ENCODE assay signal across 29 cellular contexts in the genomic region with DNA sequence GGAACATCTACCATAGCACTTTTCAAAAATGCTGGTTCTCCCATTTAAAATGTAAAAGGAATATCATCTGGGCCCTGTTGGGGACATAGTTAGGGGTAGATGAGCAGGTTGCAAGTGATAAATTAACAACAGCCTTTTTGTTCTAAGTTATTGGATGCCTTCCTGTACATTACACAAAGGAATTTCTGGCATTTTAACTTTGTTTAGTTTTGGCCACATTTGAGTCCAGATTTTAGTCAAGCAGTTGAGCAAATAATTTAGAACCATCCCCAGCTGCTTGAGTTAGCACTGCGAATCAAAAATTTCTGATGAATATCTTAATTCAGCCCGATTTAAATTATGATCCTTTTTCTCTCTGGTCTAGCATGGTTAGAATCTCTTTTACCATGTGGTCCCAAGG.
A peak's percentile ranks its signal among the peaks of the same experiment; 100 is the strongest.
DNase-seq lines count a peak whose midpoint lies in the region; ATAC-seq and TF ChIP-seq lines count a peak whose summit lies in the region.
"Had no signal": no experiment of that assay in that cellular context is flagged by ENCODE, and none has a peak within 500 bp of the region (broad histone marks: within the 10 kb centered on the region; RNA-seq: fewer than 3 reads in every experiment).

No MANE protein-coding gene starts in this region.

- no peak overlapping the region for H3K4me2 ChIP-seq in smooth muscle cell
- H3K4me2 ChIP-seq: KMS-11, neural progenitor cell had no signal

- H3K27me3 Mint-ChIP-seq in immature natural killer cell (ENCODE audit: low read depth in 3 of 3): peaks cover 0 to 2% (median 0%) of the 10 kb centered on the region in 3 donors
- H3K27me3 Mint-ChIP-seq: activated naive CD8-positive, alpha-beta T cell; activated T-helper 17 cell treated with anti-CD3 and anti-CD28 coated beads, Interleukin-2, amount 50 U/mL, for 72 hours had no signal

- H3K9me3 ChIP-seq in right atrium auricular region (peaks cover 0 to 11% of the 10 kb centered on the region in 2 donors), smooth muscle cell (replicated peaks; ENCODE audit: low read depth) (no peaks in the 10 kb centered on the region)
- H3K9me3 ChIP-seq: body of pancreas had no signal

- 65% methylated on average over 2 of the region's 2 CpGs for WGBS in smooth muscle cell (ENCODE audit: low lambda C conversion rate)

- no peaks in the 10 kb centered on the region for H3K79me2 ChIP-seq in smooth muscle cell (ENCODE audit: low read depth)

- ATAC-seq in Right ventricle myocardium superior (ENCODE audit: poor library complexity): peak; percentile 56
- peak; percentile 54 for ATAC-seq in left ventricle myocardium superior
- ATAC-seq: activated T-helper 17 cell treated with anti-CD3 and anti-CD28 coated beads, Interleukin-2, amount 50 U/mL, for 72 hours; body of pancreas; gastroesophageal sphincter had no signal

- no peak overlapping the region for H3K4me3 Mint-ChIP-seq in immature natural killer cell
- H3K4me3 Mint-ChIP-seq: activated naive CD8-positive, alpha-beta T cell; activated T-helper 17 cell treated with anti-CD3 and anti-CD28 coated beads, Interleukin-2, amount 50 U/mL, for 72 hours; neural progenitor cell; T-helper 2 cell treated with Interferon-gamma antibody and Interleukin-4, amounts not matched to agents 5 μg/mL and 100 μg/mL, for 36 hours had no signal

- TF ChIP-seq CTCF in right atrium auricular region (IDR thresholded peaks at IDR 0.05) (no peak), smooth muscle cell (IDR thresholded peaks at IDR 0.05; ENCODE audit: borderline replicate concordance, insufficient read depth, poor library complexity, severe bottlenecking) (no peak)

- no peak overlapping the region for H2AFZ ChIP-seq in smooth muscle cell (ENCODE audit: low read depth)
- H2AFZ ChIP-seq: neural progenitor cell had no signal

- H4K20me1 ChIP-seq in smooth muscle cell (ENCODE audit: low read depth): no peaks in the 10 kb centered on the region

- intact Hi-C loops in Right ventricle myocardium superior (cut with DNase I): no loop called here
- intact Hi-C loops in left ventricle myocardium superior (cut with micrococcal nuclease): no loop called here

- peak overlapping the region in 1 of 6 donors; percentile 41 for H3K27ac Mint-ChIP-seq in immature natural killer cell
- H3K27ac Mint-ChIP-seq: activated naive CD8-positive, alpha-beta T cell; activated T-helper 17 cell treated with anti-CD3 and anti-CD28 coated beads, Interleukin-2, amount 50 U/mL, for 72 hours; neural progenitor cell; T-helper 2 cell treated with Interferon-gamma antibody and Interleukin-4, amounts not matched to agents 5 μg/mL and 100 μg/mL, for 36 hours had no signal

- H3K4me1 ChIP-seq in right atrium auricular region (peaks cover 0 to 10% of the 10 kb centered on the region in 2 donors), smooth muscle cell (ENCODE audit: low read depth) (no peaks in the 10 kb centered on the region)
- H3K4me1 ChIP-seq: body of pancreas, neural progenitor cell had no signal

- H3K4me3 ChIP-seq in right atrium auricular region (no peak overlapping the region), smooth muscle cell (no peak overlapping the region)
- H3K4me3 ChIP-seq: body of pancreas, gastroesophageal sphincter, neural progenitor cell had no signal

- H3K27me3 ChIP-seq in right atrium auricular region: no peaks in the 10 kb centered on the region
- H3K27me3 ChIP-seq in smooth muscle cell (ENCODE audit: low read depth): no peaks in the 10 kb centered on the region
- H3K27me3 ChIP-seq: body of pancreas, gastroesophageal sphincter, neural progenitor cell had no signal

- no peak overlapping the region for H3K27ac ChIP-seq in right atrium auricular region
- no peak overlapping the region for H3K27ac ChIP-seq in smooth muscle cell (ENCODE audit: low read depth)
- H3K27ac ChIP-seq: body of pancreas, gastroesophageal sphincter, KMS-11, neural progenitor cell, VCaP had no signal

- H3K4me1 Mint-ChIP-seq in immature natural killer cell: peaks cover 14 to 15% of the 10 kb centered on the region in 2 donors
- H3K4me1 Mint-ChIP-seq: neural progenitor cell had no signal

- DNase-seq in Right ventricle myocardium superior (no peak), right atrium auricular region (ENCODE audit: low spot score) (no peak), astrocyte of the hippocampus (ENCODE audit: low read depth, low spot score) (peak; percentile 46), left ventricle myocardium superior (no peak), smooth muscle cell (lab: John Stamatoyannopoulos, UW; ENCODE audit: unreplicated experiment) (no peak), NCI-H1930 (lab: John Stamatoyannopoulos, UW) (no peak), immature natural killer cell (no peak)
- no peak for DNase-seq in stimulated activated CD4-positive, alpha-beta T cell treated with anti-CD3 and anti-CD28 coated beads, Interleukin-15, amount 100 ng/mL, for 24 hours
- DNase-seq: 8988T; activated CD4-positive, alpha-beta T cell treated with anti-CD3 and anti-CD28 coated beads, Interleukin-2, amount 50 U/mL, for 1 hour; body of pancreas; DMS153; effector memory CD4-positive, alpha-beta T cell; GDM1; GOT3; hypothalamus; NCI-H1694 treated with DMSO at 0.1 percent for 48 hours; NCI-H2171 treated with DMSO at 0.1 percent for 48 hours; NCI-H524 treated with DMSO at 0.1 percent for 48 hours; RPMI8226; stimulated activated CD4-positive, alpha-beta T cell treated with anti-CD3 and anti-CD28 coated beads, Interleukin-1b, Interleukin-23, amount 100 ng/mL, for 48 hours; trophoblast cell had no signal

- H3K36me3 Mint-ChIP-seq in immature natural killer cell: peaks cover 3 to 26% (median 13%) of the 10 kb centered on the region in 3 donors

- H3K9ac ChIP-seq in smooth muscle cell (ENCODE audit: low read depth): no peak overlapping the region
- H3K9ac ChIP-seq: KMS-11, neural progenitor cell had no signal

- H3F3A ChIP-seq in smooth muscle cell (ENCODE audit: low read depth): peaks cover 4% of the 10 kb centered on the region

- H3K36me3 ChIP-seq in right atrium auricular region (no peaks in the 10 kb centered on the region), smooth muscle cell (ENCODE audit: low read depth) (no peaks in the 10 kb centered on the region)
- H3K36me3 ChIP-seq: neural progenitor cell had no signal

- no peaks in the 10 kb centered on the region for H3K9me3 Mint-ChIP-seq in immature natural killer cell
- H3K9me3 Mint-ChIP-seq: activated T-helper 17 cell treated with anti-CD3 and anti-CD28 coated beads, Interleukin-2, amount 50 U/mL, for 72 hours; T-helper 2 cell treated with Interferon-gamma antibody and Interleukin-4, amounts not matched to agents 5 μg/mL and 100 μg/mL, for 36 hours had no signal
